In the genomic region with DNA sequence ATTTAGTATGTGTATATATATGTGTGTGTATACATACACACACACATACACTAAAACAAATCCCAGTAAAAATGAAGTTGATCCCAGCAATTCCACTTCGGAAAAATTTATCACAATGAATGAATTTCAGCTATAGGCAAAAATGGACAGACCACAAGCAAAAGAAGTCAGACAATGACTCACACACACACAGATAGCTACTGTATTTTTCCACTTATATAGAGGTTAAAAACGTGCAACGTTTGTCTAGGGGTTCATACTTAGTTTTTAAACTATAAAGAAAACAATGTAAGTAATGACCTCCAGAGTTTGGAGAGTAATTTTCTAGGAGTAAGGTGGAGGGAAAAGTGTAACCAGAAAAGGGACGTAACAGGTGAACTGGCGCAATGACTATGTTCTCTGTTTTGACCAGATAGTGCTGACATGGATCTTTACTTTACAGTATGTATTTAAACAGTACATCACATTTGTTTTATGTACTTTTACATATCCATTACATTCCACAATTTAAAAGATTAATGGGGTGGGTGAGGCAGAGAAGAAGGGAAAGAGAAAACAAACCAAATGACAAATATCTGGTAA, we compare ENCODE assay signal across 26 cellular contexts. TPM values are rescaled to one million over a fixed set of nuclear protein-coding genes. Genes with fewer than 3 reads are reported as not detected.
DNase-seq lines count a peak whose midpoint lies in the region; ATAC-seq and TF ChIP-seq lines count a peak whose summit lies in the region.
"Had no signal": no experiment of that assay in that cellular context is flagged by ENCODE, and none has a peak within 500 bp of the region (broad histone marks: within the 10 kb centered on the region; RNA-seq: fewer than 3 reads in every experiment).

No MANE protein-coding gene starts in this region.

- intact Hi-C loops in activated CD4-positive, alpha-beta T cell treated with anti-CD3 and anti-CD28 coated beads for 36 hours (cut with DNase I, micrococcal nuclease): loop anchor here in 1 of 2 experiments (2.0 kb wide), 1 partner anchor 111 kb away; the partner anchor contains the start of gene RAPGEF6

- TF ChIP-seq CTCF in HFFc6 (IDR thresholded peaks at IDR 0.05) (no peak), astrocyte of the spinal cord (IDR thresholded peaks at IDR 0.05; ENCODE audit: low read depth, low read length) (no peak), neutrophil (IDR thresholded peaks at IDR 0.05) (no peak), gastroesophageal sphincter (IDR thresholded peaks at IDR 0.05) (no peak)

- no peak for TF ChIP-seq POLR2A in gastroesophageal sphincter (IDR thresholded peaks at IDR 0.05)

- POLR2A ChIA-PET in activated CD4-positive, alpha-beta T cell treated with anti-CD3 and anti-CD28 coated beads for 36 hours (lab: Charles Lee): no interaction called here

- 83 to 91% methylated on average over 5 of the region's 5 CpGs for WGBS in gastroesophageal sphincter (ENCODE audit: low coverage in 1 of 2), 2 donors

- H3K36me3 ChIP-seq in neutrophil (peaks cover 28% of the 10 kb centered on the region), gastroesophageal sphincter (peaks cover 0 to 34% of the 10 kb centered on the region in 2 donors)

- CTCF ChIA-PET in activated CD4-positive, alpha-beta T cell treated with anti-CD3 and anti-CD28 coated beads for 36 hours (lab: Charles Lee): interaction anchor here (0.8 kb wide), 1 partner anchor 319 kb away, joined by 3 read pairs; no protein-coding TSS in a partner anchor

- H3K36me3 Mint-ChIP-seq in activated CD4-positive, alpha-beta T cell treated with anti-CD3 and anti-CD28 coated beads for 36 hours (ENCODE audit: low read depth): peaks cover 31% of the 10 kb centered on the region
- H3K36me3 Mint-ChIP-seq in HFFc6 (ENCODE audit: low read depth): peaks cover 42% of the 10 kb centered on the region

- H3K9me3 ChIP-seq in neutrophil (no peaks in the 10 kb centered on the region), gastroesophageal sphincter (no peaks in the 10 kb centered on the region)
- H3K9me3 ChIP-seq: adrenal gland had no signal

- peaks cover 46% of the 10 kb centered on the region for H3K4me1 Mint-ChIP-seq in activated CD4-positive, alpha-beta T cell treated with anti-CD3 and anti-CD28 coated beads for 36 hours
- peaks cover 49% of the 10 kb centered on the region for H3K4me1 Mint-ChIP-seq in HFFc6 (ENCODE audit: low read depth)

- no peaks in the 10 kb centered on the region for H3K27me3 Mint-ChIP-seq in activated CD4-positive, alpha-beta T cell treated with anti-CD3 and anti-CD28 coated beads for 36 hours
- no peaks in the 10 kb centered on the region for H3K27me3 Mint-ChIP-seq in HFFc6 (ENCODE audit: insufficient read depth)
- H3K27me3 Mint-ChIP-seq: activated CD4-positive, alpha-beta T cell treated with anti-CD3 and anti-CD28 coated beads, Interleukin-2, amount 10 ng/mL, durations not matched to agents 24 days and 14 days; CD4-positive, alpha-beta T cell had no signal

- no peak for DNase-seq in activated CD4-positive, alpha-beta T cell treated with anti-CD3 and anti-CD28 coated beads for 36 hours
- DNase-seq in activated CD4-positive, alpha-beta T cell treated with anti-CD3 and anti-CD28 coated beads for 1 hour: no peak
- no peak for DNase-seq in HFFc6
- DNase-seq in astrocyte of the spinal cord (ENCODE audit: low read depth, low spot score): peak; percentile 37
- no peak for DNase-seq in NCI-H446 (lab: John Stamatoyannopoulos, UW)
- DNase-seq: activated CD4-positive, alpha-beta T cell treated with anti-CD3 and anti-CD28 coated beads, Interleukin-2, amount 10 ng/mL, durations not matched to agents 24 days and 14 days; activated T-cell treated with anti-CD3 and anti-CD28 coated beads, Interleukin-2, amount 50 U/mL, for 48 hours; adrenal gland; CD4-positive, alpha-beta T cell; DND-41; dorsolateral prefrontal cortex; hypothalamus; KBM-7; left colon; NCI-H1417 treated with DMSO at 0.1 percent for 48 hours; NCI-H2029 treated with DMSO at 0.1 percent for 48 hours; NCI-H2227 treated with DMSO at 0.1 percent for 48 hours; NCI-H526 treated with DMSO at 0.1 percent for 48 hours; SIG-M5; stimulated activated CD4-positive, alpha-beta T cell treated with anti-CD3 and anti-CD28 coated beads, Interleukin-1b, Interleukin-23, amount 100 ng/mL, for 48 hours; stimulated activated naive CD8-positive, alpha-beta T cell treated with anti-CD3 and anti-CD28 coated beads, Interleukin-15, Interleukin-2, amounts not matched to agents 100 U/mL and 50 U/mL, for 24 hours; WERI-Rb-1 had no signal

- in situ Hi-C loops in astrocyte of the spinal cord (cut with HindIII; ENCODE audit: low sequenced_read_pairs): no loop called here

- H3K4me1 ChIP-seq in neutrophil (ENCODE audit: control insufficient read depth in 1 of 2, insufficient read depth in 1 of 2, low read depth in 1 of 2, low read length in 1 of 2): peaks cover 37 to 50% of the 10 kb centered on the region in 2 experiments
- peaks cover 0 to 6% (median 0%) of the 10 kb centered on the region in 3 donors for H3K4me1 ChIP-seq in gastroesophageal sphincter
- H3K4me1 ChIP-seq: parathyroid adenoma had no signal

- H3K27me3 ChIP-seq in neutrophil (no peaks in the 10 kb centered on the region), gastroesophageal sphincter (no peaks in the 10 kb centered on the region)
- H3K27me3 ChIP-seq: adrenal gland, dorsolateral prefrontal cortex had no signal

- no peak overlapping the region for H3K4me3 Mint-ChIP-seq in activated CD4-positive, alpha-beta T cell treated with anti-CD3 and anti-CD28 coated beads for 36 hours
- no peak overlapping the region for H3K4me3 Mint-ChIP-seq in HFFc6
- H3K4me3 Mint-ChIP-seq: activated CD4-positive, alpha-beta T cell treated with anti-CD3 and anti-CD28 coated beads, Interleukin-2, amount 10 ng/mL, durations not matched to agents 24 days and 14 days; CD4-positive, alpha-beta T cell had no signal

- H3K27ac Mint-ChIP-seq in activated CD4-positive, alpha-beta T cell treated with anti-CD3 and anti-CD28 coated beads for 36 hours: peak overlapping the region; percentile 20
- H3K27ac Mint-ChIP-seq in HFFc6: peak overlapping the region; percentile 3; the same call in 1 of the 2 replicates
- H3K27ac Mint-ChIP-seq: activated CD4-positive, alpha-beta T cell treated with anti-CD3 and anti-CD28 coated beads, Interleukin-2, amount 10 ng/mL, durations not matched to agents 24 days and 14 days had no signal

- no peaks in the 10 kb centered on the region for H3K9me3 Mint-ChIP-seq in activated CD4-positive, alpha-beta T cell treated with anti-CD3 and anti-CD28 coated beads for 36 hours (ENCODE audit: low read depth)
- H3K9me3 Mint-ChIP-seq in HFFc6: no peaks in the 10 kb centered on the region
- H3K9me3 Mint-ChIP-seq: activated CD4-positive, alpha-beta T cell treated with anti-CD3 and anti-CD28 coated beads, Interleukin-2, amount 10 ng/mL, durations not matched to agents 24 days and 14 days; CD4-positive, alpha-beta T cell had no signal

- TF ChIP-seq EP300 in gastroesophageal sphincter (IDR thresholded peaks at IDR 0.05): no peak

- H3K4me3 ChIP-seq in astrocyte of the spinal cord (ENCODE audit: low read depth, low read length): no peak overlapping the region
- no peak overlapping the region for H3K4me3 ChIP-seq in neutrophil (ENCODE audit: low read depth in 1 of 2, low read length in 1 of 2)
- no peak overlapping the region for H3K4me3 ChIP-seq in gastroesophageal sphincter
- H3K4me3 ChIP-seq: adrenal gland, dorsolateral prefrontal cortex had no signal

- peak overlapping the region; percentile 86 for H3K27ac ChIP-seq in neutrophil
- H3K27ac ChIP-seq in gastroesophageal sphincter: no peak overlapping the region
- H3K27ac ChIP-seq: adrenal gland, dorsolateral prefrontal cortex, parathyroid adenoma, WERI-Rb-1 had no signal

- no peak for ATAC-seq in activated CD4-positive, alpha-beta T cell treated with anti-CD3 and anti-CD28 coated beads for 36 hours
- ATAC-seq in gastroesophageal sphincter (no peak), GM18867 (IDR thresholded peaks at IDR 0.05; ENCODE audit: unreplicated experiment) (no peak)
- ATAC-seq: left colon; stimulated activated naive CD8-positive, alpha-beta T cell treated with anti-CD3 and anti-CD28 coated beads, Interleukin-15, Interleukin-2, amounts not matched to agents 100 U/mL and 50 U/mL, for 24 hours had no signal

RNA-seq across cellular contexts. Expression of gene FNIP1, which starts 51.1 kb away (rescaled TPM):
- 10 to 100 TPM; 14.2 to 16.3 TPM for total RNA-seq in activated CD4-positive, alpha-beta T cell treated with anti-CD3 and anti-CD28 coated beads for 36 hours
- total RNA-seq in HFFc6 (2021; fragmentation: NEBNext Ultra II Directional; extraction: Animal tissue kit (Norgen Biotek cat#: 25700)): 10 to 100 TPM; 19.9 to 24.8 (median 22.1) TPM
- 10 to 100 TPM; 40.7 to 75.0 (median 62.8) TPM for total RNA-seq in gastroesophageal sphincter
